Comparison of ENCODE assay signal across 8 cellular contexts in genomic region chr17:47650525-47651522, GRCh38. TPM values are rescaled to one million over a fixed set of nuclear protein-coding genes. Genes with fewer than 3 reads are reported as not detected.
A peak's percentile ranks its signal among the peaks of the same experiment; 100 is the strongest.
DNase-seq lines count a peak whose midpoint lies in the region; ATAC-seq and TF ChIP-seq lines count a peak whose summit lies in the region.

No MANE protein-coding gene starts in this region.

- peaks cover 15% of the 10 kb centered on the region for H4K20me1 ChIP-seq in OCI-LY3 (ENCODE audit: insufficient read depth, low read length)

- peaks cover 66% of the 10 kb centered on the region for H3K79me2 ChIP-seq in OCI-LY3 (ENCODE audit: low read length)

- H3K4me1 ChIP-seq in OCI-LY3 (ENCODE audit: low read length) = peaks cover 36% of the 10 kb centered on the region
- peaks cover 80% of the 10 kb centered on the region for H3K4me1 ChIP-seq in mononuclear cell (ENCODE audit: insufficient read depth, low read length)

- H3K4me3 ChIP-seq in OCI-LY3 (ENCODE audit: low read length) (peak overlapping the region; percentile 93), epithelial cell of esophagus (ENCODE audit: low read length) (peak overlapping the region; percentile 82), mononuclear cell (ENCODE audit: low read length) (peak overlapping the region; percentile 72)

- H3K27me3 ChIP-seq in OCI-LY3 (ENCODE audit: low read depth, low read length) (no peaks in the 10 kb centered on the region), mononuclear cell (ENCODE audit: insufficient read depth, low read length) (no peaks in the 10 kb centered on the region)

- peak overlapping the region; percentile 87 for H3K27ac ChIP-seq in OCI-LY3 (ENCODE audit: low read length)

- H3K9ac ChIP-seq in OCI-LY3 (ENCODE audit: low read length) = peak overlapping the region; percentile 95

- H3K4me2 ChIP-seq in OCI-LY3 (ENCODE audit: low read length) = peak overlapping the region; percentile 84

- ATAC-seq in GM21390 (IDR thresholded peaks at IDR 0.05; ENCODE audit: unreplicated experiment) = peak; percentile 52

- TF ChIP-seq CTCF in OCI-LY3 (IDR thresholded peaks at IDR 0.05; ENCODE audit: low read depth, low read length) (no peak), epithelial cell of esophagus (IDR thresholded peaks at IDR 0.05; ENCODE audit: insufficient read depth, low read depth, low read length, missing control alignments) (no peak)

- peaks cover 44% of the 10 kb centered on the region for H3K36me3 ChIP-seq in OCI-LY3 (replicated peaks; ENCODE audit: low read depth, low read length)

- H2AFZ ChIP-seq in OCI-LY3 (ENCODE audit: low read depth, low read length) = no peak overlapping the region

- DNase-seq in COLO668 (lab: John Stamatoyannopoulos, UW; ENCODE audit: unreplicated experiment) (peak; percentile 96), HuH-7 (ENCODE audit: low spot score) (peak; percentile 89), activated T-cell treated with anti-CD3 and anti-CD28 coated beads for 24 hours (ENCODE audit: low read depth) (peak; percentile 91), epithelial cell of esophagus (ENCODE audit: low read depth) (peak; percentile 98)
- peak; percentile 75 to 84 for DNase-seq in stimulated activated CD8-positive, alpha-beta memory T cell treated with anti-CD3 and anti-CD28 coated beads, Interleukin-2, amount 100 ng/mL, for 1 hour (ENCODE audit: low read depth in 2 of 2)

- no peaks in the 10 kb centered on the region for H3K9me3 ChIP-seq in OCI-LY3 (ENCODE audit: insufficient read depth, low read length)
- H3K9me3 ChIP-seq in mononuclear cell (ENCODE audit: low read depth, low read length) = no peaks in the 10 kb centered on the region

RNA-seq across cellular contexts. Expression of gene KPNB1, which starts 1.1 kb away (rescaled TPM):
- total RNA-seq in mononuclear cell = 161 TPM

RNA-seq across cellular contexts. Expression of gene TBKBP1, which starts 43.1 kb away (rescaled TPM):
- 4.7 TPM for total RNA-seq in mononuclear cell

Comparison
In these comparisons a context has a peak if more than half of its experiments do, and no peak if none do; other contexts are left out.
1. Peak in every context shown above with its lines: DNase-seq, ATAC-seq, H3K4me3 ChIP-seq and H3K27ac ChIP-seq.